ENCODE assay signal across 1 cellular context in the genomic region with DNA sequence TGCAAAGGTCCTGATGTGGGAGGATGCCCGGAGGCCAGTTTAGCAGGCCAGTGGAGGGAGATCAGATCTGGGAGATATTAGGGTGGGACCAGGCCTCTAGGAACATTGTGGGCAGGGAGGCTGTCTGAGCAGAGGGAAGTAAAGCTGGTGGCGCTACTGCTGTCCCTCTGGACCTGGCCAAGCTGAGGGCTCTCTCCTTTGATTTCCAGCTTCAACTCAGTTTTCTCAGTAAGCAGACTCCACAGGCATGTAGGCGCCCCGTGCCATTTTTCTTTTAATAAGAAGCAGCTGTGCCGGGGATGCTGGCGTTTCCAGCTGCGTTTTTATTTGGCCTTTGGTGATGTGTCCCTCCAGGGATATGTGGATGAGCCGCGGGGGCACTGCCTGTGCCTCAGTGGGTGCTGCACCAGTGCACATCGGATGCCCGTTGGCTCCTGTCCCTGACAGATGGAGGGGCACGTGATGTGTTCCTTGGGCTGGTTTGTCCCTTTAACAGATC.
TF ChIP-seq lines count a peak whose summit lies in the region.

No MANE protein-coding gene starts in this region.

TF ChIP-seq in GM23338, 12 proteins besides CTCF, POLR2A, EP300 and RAD21 (continued from another document):
- TF ChIP-seq, protein P1, sequence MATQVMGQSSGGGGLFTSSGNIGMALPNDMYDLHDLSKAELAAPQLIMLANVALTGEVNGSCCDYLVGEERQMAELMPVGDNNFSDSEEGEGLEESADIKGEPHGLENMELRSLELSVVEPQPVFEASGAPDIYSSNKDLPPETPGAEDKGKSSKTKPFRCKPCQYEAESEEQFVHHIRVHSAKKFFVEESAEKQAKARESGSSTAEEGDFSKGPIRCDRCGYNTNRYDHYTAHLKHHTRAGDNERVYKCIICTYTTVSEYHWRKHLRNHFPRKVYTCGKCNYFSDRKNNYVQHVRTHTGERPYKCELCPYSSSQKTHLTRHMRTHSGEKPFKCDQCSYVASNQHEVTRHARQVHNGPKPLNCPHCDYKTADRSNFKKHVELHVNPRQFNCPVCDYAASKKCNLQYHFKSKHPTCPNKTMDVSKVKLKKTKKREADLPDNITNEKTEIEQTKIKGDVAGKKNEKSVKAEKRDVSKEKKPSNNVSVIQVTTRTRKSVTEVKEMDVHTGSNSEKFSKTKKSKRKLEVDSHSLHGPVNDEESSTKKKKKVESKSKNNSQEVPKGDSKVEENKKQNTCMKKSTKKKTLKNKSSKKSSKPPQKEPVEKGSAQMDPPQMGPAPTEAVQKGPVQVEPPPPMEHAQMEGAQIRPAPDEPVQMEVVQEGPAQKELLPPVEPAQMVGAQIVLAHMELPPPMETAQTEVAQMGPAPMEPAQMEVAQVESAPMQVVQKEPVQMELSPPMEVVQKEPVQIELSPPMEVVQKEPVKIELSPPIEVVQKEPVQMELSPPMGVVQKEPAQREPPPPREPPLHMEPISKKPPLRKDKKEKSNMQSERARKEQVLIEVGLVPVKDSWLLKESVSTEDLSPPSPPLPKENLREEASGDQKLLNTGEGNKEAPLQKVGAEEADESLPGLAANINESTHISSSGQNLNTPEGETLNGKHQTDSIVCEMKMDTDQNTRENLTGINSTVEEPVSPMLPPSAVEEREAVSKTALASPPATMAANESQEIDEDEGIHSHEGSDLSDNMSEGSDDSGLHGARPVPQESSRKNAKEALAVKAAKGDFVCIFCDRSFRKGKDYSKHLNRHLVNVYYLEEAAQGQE (IDR thresholded peaks at IDR 0.05; ENCODE audit: unreplicated experiment), result no peak
- TF ChIP-seq, protein P2, sequence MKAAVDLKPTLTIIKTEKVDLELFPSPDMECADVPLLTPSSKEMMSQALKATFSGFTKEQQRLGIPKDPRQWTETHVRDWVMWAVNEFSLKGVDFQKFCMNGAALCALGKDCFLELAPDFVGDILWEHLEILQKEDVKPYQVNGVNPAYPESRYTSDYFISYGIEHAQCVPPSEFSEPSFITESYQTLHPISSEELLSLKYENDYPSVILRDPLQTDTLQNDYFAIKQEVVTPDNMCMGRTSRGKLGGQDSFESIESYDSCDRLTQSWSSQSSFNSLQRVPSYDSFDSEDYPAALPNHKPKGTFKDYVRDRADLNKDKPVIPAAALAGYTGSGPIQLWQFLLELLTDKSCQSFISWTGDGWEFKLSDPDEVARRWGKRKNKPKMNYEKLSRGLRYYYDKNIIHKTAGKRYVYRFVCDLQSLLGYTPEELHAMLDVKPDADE (IDR thresholded peaks at IDR 0.05), result no peak
- TF ChIP-seq EZH2phosphoT487 (IDR thresholded peaks at IDR 0.05; ENCODE audit: unreplicated experiment) (no peak), CREB1 (CRISPR knock-in tag; IDR thresholded peaks at IDR 0.05; ENCODE audit: low read depth) (no peak), ZNF331 (CRISPR knock-in tag; IDR thresholded peaks at IDR 0.05; ENCODE audit: low read depth) (no peak)
